In genomic region chr5:132464155-132464939, GRCh38 we compare ENCODE assay signal across 8 cellular contexts. TPM values are rescaled to one million over a fixed set of nuclear protein-coding genes. Genes with fewer than 3 reads are reported as not detected.
DNase-seq lines count a peak whose midpoint lies in the region; ATAC-seq, FAIRE-seq and TF ChIP-seq lines count a peak whose summit lies in the region.

No MANE protein-coding gene starts in this region.

- H3K4me3 ChIP-seq in Panc1 (ENCODE audit: low read depth in 2 of 2, low read length in 2 of 2) (peak overlapping the region; percentile 27 to 50), endodermal cell (ENCODE audit: low read length) (no peak overlapping the region), trophoblast cell (ENCODE audit: low read depth, low read length) (no peak overlapping the region)

- H4K91ac ChIP-seq in trophoblast cell (ENCODE audit: low read depth, low read length), result peak overlapping the region; percentile 17

- no peak overlapping the region for H2BK5ac ChIP-seq in trophoblast cell (ENCODE audit: low read depth, low read length, poor library complexity)

- peaks cover 6% of the 10 kb centered on the region for H3K79me1 ChIP-seq in trophoblast cell (ENCODE audit: low read length)

- H3K9me3 Mint-ChIP-seq in endodermal cell, result peaks cover 7% of the 10 kb centered on the region

- intact Hi-C loops in Panc1 (cut with micrococcal nuclease; ENCODE audit: unreplicated experiment), result no loop called here

- peak overlapping the region; percentile 19 for H3K4me2 ChIP-seq in trophoblast cell (ENCODE audit: low read length)

- H3K4me1 Mint-ChIP-seq in endodermal cell, result peaks cover 12% of the 10 kb centered on the region

- H3K36me3 Mint-ChIP-seq in endodermal cell (ENCODE audit: low read depth), result no peaks in the 10 kb centered on the region

- peaks cover 19% of the 10 kb centered on the region for H3K4me1 ChIP-seq in Panc1 (ENCODE audit: control insufficient read depth, insufficient read depth, low read length)
- no peaks in the 10 kb centered on the region for H3K4me1 ChIP-seq in endodermal cell (ENCODE audit: control insufficient read depth, insufficient read depth, low read length)
- peaks cover 27% of the 10 kb centered on the region in 2 experiments for H3K4me1 ChIP-seq in trophoblast cell (ENCODE audit: control insufficient read depth in 1 of 2, insufficient read depth in 2 of 2, low read length in 2 of 2)

- POLR2A ChIA-PET in Panc1 (lab: Charles Lee), result interaction anchor here (0.6 to 0.8 kb wide), 4 partner anchors 8 to 171 kb away, joined by 3 to 4 read pairs (median 3); no protein-coding TSS in a partner anchor

- no peaks in the 10 kb centered on the region for H3K27me3 ChIP-seq in Panc1 (ENCODE audit: control insufficient read depth, insufficient read depth, low read length)
- no peaks in the 10 kb centered on the region for H3K27me3 ChIP-seq in endodermal cell (ENCODE audit: control insufficient read depth, insufficient read depth, low read length, poor library complexity, severe bottlenecking)
- no peaks in the 10 kb centered on the region for H3K27me3 ChIP-seq in trophoblast cell (ENCODE audit: insufficient read depth, low read length)

- CTCF ChIA-PET in Panc1 (lab: Charles Lee), result interaction anchor here (0.9 to 1.4 kb wide), 3 partner anchors 37 to 76 kb away, joined by 3 to 5 read pairs (median 3); no protein-coding TSS in a partner anchor

- no peak overlapping the region for H2BK12ac ChIP-seq in trophoblast cell (ENCODE audit: low read length)

- H3K79me2 ChIP-seq in trophoblast cell (ENCODE audit: control insufficient read depth, insufficient read depth, low read length, poor library complexity), result no peaks in the 10 kb centered on the region

- H2AK5ac ChIP-seq in trophoblast cell (ENCODE audit: low read length), result no peak overlapping the region

- H3K27ac ChIP-seq in Panc1 (ENCODE audit: low read length) (peak overlapping the region; percentile 79), endodermal cell (ENCODE audit: low read depth, low read length) (no peak overlapping the region), trophoblast cell (ENCODE audit: low read depth, low read length) (peak overlapping the region; percentile 22)

- H3K4ac ChIP-seq in trophoblast cell (ENCODE audit: low read depth, low read length), result no peak overlapping the region

- H2BK120ac ChIP-seq in trophoblast cell (ENCODE audit: insufficient read depth, low read length, poor library complexity), result no peak overlapping the region

- no peak overlapping the region for H3K4me3 Mint-ChIP-seq in endodermal cell

- no peak for TF ChIP-seq POLR2A in GM12891 (IDR thresholded peaks at IDR 0.05; ENCODE audit: low read depth, low read length)

- H3K9me3 ChIP-seq in Panc1 (ENCODE audit: control insufficient read depth, insufficient read depth, low read depth, low read length) (no peaks in the 10 kb centered on the region), endodermal cell (ENCODE audit: control insufficient read depth, low read length) (peaks cover 4% of the 10 kb centered on the region), trophoblast cell (ENCODE audit: insufficient read depth, low read depth, low read length) (peaks cover 2% of the 10 kb centered on the region)

- in situ Hi-C loops in Panc1 (cut with HindIII; ENCODE audit: low pct_unique_long_range_greater_than_20kb, low sequenced_read_pairs), result no loop called here

- no peak overlapping the region for H3K18ac ChIP-seq in trophoblast cell (ENCODE audit: low read length)

- H2AFZ ChIP-seq in trophoblast cell (ENCODE audit: insufficient read depth, low read length, poor library complexity), result no peak overlapping the region

- no peak overlapping the region for H3K23ac ChIP-seq in trophoblast cell (ENCODE audit: low read length)

- TF ChIP-seq CTCF in Panc1 (IDR thresholded peaks at IDR 0.05), result peak; percentile 43; the same call in 1 of the 2 replicates
- TF ChIP-seq CTCF in endodermal cell (conservative IDR thresholded peaks at IDR 0.05), result no peak

- H3K14ac ChIP-seq in trophoblast cell (ENCODE audit: low read length), result no peak overlapping the region

- peaks cover 2% of the 10 kb centered on the region for H3K27me3 Mint-ChIP-seq in endodermal cell (ENCODE audit: insufficient read depth)

- no TSS peak for BruUV-seq in Panc1 (replicated peaks; lab: Mats Ljungman, UMichigan)

- ATAC-seq in Panc1 (peak; percentile 54), GM18498 (IDR thresholded peaks at IDR 0.05; ENCODE audit: unreplicated experiment) (no peak), GM21528 (IDR thresholded peaks at IDR 0.05; ENCODE audit: low FRiP score, unreplicated experiment) (no peak)

- no peak overlapping the region for H4K12ac ChIP-seq in trophoblast cell (ENCODE audit: low read depth, low read length)

- WGBS in endodermal cell (ENCODE audit: insufficient coverage in 1 of 2, insufficient read length in 1 of 2), 2 experiments, result 72 to 77% methylated on average over 8 to 15 of the region's 15 CpGs
- WGBS in trophoblast cell (ENCODE audit: extremely low coverage, insufficient coverage, insufficient read length), result no CpG with 5 or more reads among the region's 15 CpGs

- H3K27ac Mint-ChIP-seq in endodermal cell, result no peak overlapping the region

- no peak overlapping the region for H4K8ac ChIP-seq in trophoblast cell (ENCODE audit: low read depth, low read length)

- H3K36me3 ChIP-seq in Panc1 (ENCODE audit: control insufficient read depth, insufficient read depth, low read length) (no peaks in the 10 kb centered on the region), endodermal cell (ENCODE audit: control insufficient read depth, insufficient read depth, low read length) (no peaks in the 10 kb centered on the region), trophoblast cell (ENCODE audit: control insufficient read depth in 1 of 2, insufficient read depth in 2 of 2, low read length in 2 of 2) (no peaks in the 10 kb centered on the region)

- no peak overlapping the region for H3K9ac ChIP-seq in endodermal cell (ENCODE audit: extremely low read depth, low read length, poor library complexity, severe bottlenecking)
- H3K9ac ChIP-seq in trophoblast cell (ENCODE audit: low read length), result no peak overlapping the region

- DNase-seq in GM12891 (ENCODE audit: insufficient read length, low spot score), result no peak
- no peak for DNase-seq in Panc1 (ENCODE audit: low read depth, low spot score)
- DNase-seq in endodermal cell, result peak; percentile 73
- DNase-seq in trophoblast cell, result no peak
- DNase-seq in NCI-H526 treated with DMSO at 0.1 percent for 48 hours (lab: John Stamatoyannopoulos, UW), result no peak
- DNase-seq in NCI-H146 treated with DMSO at 0.1 percent for 48 hours (lab: John Stamatoyannopoulos, UW; ENCODE audit: unreplicated experiment), result no peak

- FAIRE-seq in GM12891 (lab: Jason Lieb, UNC), result peak; percentile 81

TF ChIP-seq in GM12891, 5 proteins besides CTCF, POLR2A, EP300 and RAD21:
- TF ChIP-seq TAF1 (IDR thresholded peaks at IDR 0.05; ENCODE audit: low read depth, low read length), result no peak
- TF ChIP-seq PAX5 (IDR thresholded peaks at IDR 0.05; ENCODE audit: insufficient read depth, low read length, severe bottlenecking), result peak; percentile 6
TF ChIP-seq in GM12891: peak in this region for 1.

RNA-seq across cellular contexts. Expression of gene IRF1, which starts 26.2 kb away (rescaled TPM):
- polyA plus RNA-seq in GM12891 (2012; ENCODE audit: low read depth, missing spikeins), result 30.8 TPM
- total RNA-seq in Panc1 (2021; ENCODE audit: unreplicated experiment) (48.9 TPM), endodermal cell (1 to 10 TPM; 5.6 to 7.3 TPM)
- polyA plus RNA-seq in Panc1 (2012; ENCODE audit: insufficient read length), result 46.4 TPM
- polyA plus RNA-seq in endodermal cell (2013, experiment 1 of 2), result 2.2 TPM
- 4.5 TPM for polyA plus RNA-seq in endodermal cell (2013, experiment 2 of 2)
- polyA plus RNA-seq in trophoblast cell (2013), result 2.7 and 3.3 TPM in 2 replicates

Comparison
In these comparisons a context has a peak if more than half of its experiments do, and no peak if none do; other contexts are left out.
1. H3K4me3 ChIP-seq: peak in Panc1 (2 of 2); none in endodermal cell (single experiment) and trophoblast cell (single experiment).